ENCODE assay signal across 25 cellular contexts in genomic region chr11:28243057-28243456, GRCh38.
"Had no signal": no experiment of that assay in that cellular context is flagged by ENCODE, and none has a peak within 500 bp of the region (broad histone marks: within the 10 kb centered on the region; RNA-seq: fewer than 3 reads in every experiment).

No MANE protein-coding gene starts in this region.

- H3K27me3 ChIP-seq: hepatocyte, right atrium auricular region, suprapubic skin had no signal

- H3K27ac ChIP-seq: hepatocyte, prostate gland, right atrium auricular region, suprapubic skin had no signal

- H3K4me3 Mint-ChIP-seq: activated B cell treated with CpG ODN at 0.5 μM for 24 hours; activated CD8-positive, alpha-beta T cell treated with anti-CD3 and anti-CD28 coated beads for 36 hours; activated naive CD8-positive, alpha-beta T cell treated with anti-CD3 and anti-CD28 coated beads for 36 hours; activated T-helper 17 cell treated with anti-CD3 and anti-CD28 coated beads, Interleukin-2, amount 50 U/mL, for 72 hours; dendritic cell treated with granulocyte-macrophage colony-stimulating factor and Interleukin-4, amounts not matched to agents 40 ng/mL and 50 ng/mL, for 4 days; neural crest cell; stimulated activated naive CD8-positive, alpha-beta T cell treated with anti-CD3 and anti-CD28 coated beads, Interleukin-15, amount 100 ng/mL, for 72 hours; type B pancreatic cell had no signal

- ATAC-seq: activated CD8-positive, alpha-beta T cell treated with anti-CD3 and anti-CD28 coated beads for 36 hours; activated T-helper 17 cell treated with anti-CD3 and anti-CD28 coated beads, Interleukin-2, amount 50 U/mL, for 72 hours; esophagus mucosa; left lobe of liver; SK-N-SH treated with all-trans-retinoic acid at 6 μM for 48 hours; stimulated activated naive CD8-positive, alpha-beta T cell treated with anti-CD3 and anti-CD28 coated beads, Interleukin-15, amount 100 ng/mL, for 72 hours had no signal

- H3K36me3 ChIP-seq: prostate gland, right atrium auricular region, suprapubic skin had no signal

- H3K27ac Mint-ChIP-seq: activated B cell treated with CpG ODN at 0.5 μM for 24 hours; activated CD8-positive, alpha-beta T cell treated with anti-CD3 and anti-CD28 coated beads for 36 hours; activated naive CD8-positive, alpha-beta T cell treated with anti-CD3 and anti-CD28 coated beads for 36 hours; activated T-helper 17 cell treated with anti-CD3 and anti-CD28 coated beads, Interleukin-2, amount 50 U/mL, for 72 hours; dendritic cell treated with granulocyte-macrophage colony-stimulating factor and Interleukin-4, amounts not matched to agents 40 ng/mL and 50 ng/mL, for 4 days; stimulated activated naive CD8-positive, alpha-beta T cell treated with anti-CD3 and anti-CD28 coated beads, Interleukin-15, amount 100 ng/mL, for 72 hours; type B pancreatic cell had no signal

- H3K27me3 Mint-ChIP-seq: activated B cell treated with CpG ODN at 0.5 μM for 24 hours; activated CD8-positive, alpha-beta T cell treated with anti-CD3 and anti-CD28 coated beads for 36 hours; activated naive CD8-positive, alpha-beta T cell treated with anti-CD3 and anti-CD28 coated beads for 36 hours; activated T-helper 17 cell treated with anti-CD3 and anti-CD28 coated beads, Interleukin-2, amount 50 U/mL, for 72 hours; dendritic cell treated with granulocyte-macrophage colony-stimulating factor and Interleukin-4, amounts not matched to agents 40 ng/mL and 50 ng/mL, for 4 days; stimulated activated naive CD8-positive, alpha-beta T cell treated with anti-CD3 and anti-CD28 coated beads, Interleukin-15, amount 100 ng/mL, for 72 hours; type B pancreatic cell had no signal

- H3K4me1 ChIP-seq: prostate gland, right atrium auricular region, suprapubic skin had no signal

- H3K9me3 ChIP-seq: prostate gland, right atrium auricular region, suprapubic skin had no signal

- DNase-seq: activated B cell treated with CpG ODN at 0.5 μM for 24 hours; activated CD4-positive, alpha-beta T cell treated with anti-CD3 and anti-CD28 coated beads for 4 hours; activated CD8-positive, alpha-beta T cell treated with anti-CD3 and anti-CD28 coated beads for 36 hours; activated naive CD4-positive, alpha-beta T cell; activated naive CD8-positive, alpha-beta T cell treated with anti-CD3 and anti-CD28 coated beads for 36 hours; activated T-cell treated with anti-CD3 and anti-CD28 coated beads, Interleukin-2, amount 50 U/mL, for 1 hour; amygdala; effector CD8-positive, alpha-beta T cell; midbrain; stimulated activated CD4-positive, alpha-beta T cell treated with anti-CD3 and anti-CD28 coated beads, Interleukin-4, amount 100 ng/mL, for 1 hour; stimulated activated naive CD8-positive, alpha-beta T cell treated with anti-CD3 and anti-CD28 coated beads, Interleukin-15, amount 100 ng/mL, for 72 hours; T-helper 1 cell; T-helper 9 cell had no signal

- H3K4me1 Mint-ChIP-seq: activated B cell treated with CpG ODN at 0.5 μM for 24 hours; neural crest cell; stimulated activated naive CD8-positive, alpha-beta T cell treated with anti-CD3 and anti-CD28 coated beads, Interleukin-15, amount 100 ng/mL, for 72 hours had no signal

- H3K9me3 Mint-ChIP-seq: activated CD8-positive, alpha-beta T cell treated with anti-CD3 and anti-CD28 coated beads for 36 hours; neural crest cell had no signal

- H3K4me3 ChIP-seq: hepatocyte, prostate gland, right atrium auricular region, smooth muscle cell, suprapubic skin had no signal
